ENCODE assay signal across 11 cellular contexts in the genomic region with DNA sequence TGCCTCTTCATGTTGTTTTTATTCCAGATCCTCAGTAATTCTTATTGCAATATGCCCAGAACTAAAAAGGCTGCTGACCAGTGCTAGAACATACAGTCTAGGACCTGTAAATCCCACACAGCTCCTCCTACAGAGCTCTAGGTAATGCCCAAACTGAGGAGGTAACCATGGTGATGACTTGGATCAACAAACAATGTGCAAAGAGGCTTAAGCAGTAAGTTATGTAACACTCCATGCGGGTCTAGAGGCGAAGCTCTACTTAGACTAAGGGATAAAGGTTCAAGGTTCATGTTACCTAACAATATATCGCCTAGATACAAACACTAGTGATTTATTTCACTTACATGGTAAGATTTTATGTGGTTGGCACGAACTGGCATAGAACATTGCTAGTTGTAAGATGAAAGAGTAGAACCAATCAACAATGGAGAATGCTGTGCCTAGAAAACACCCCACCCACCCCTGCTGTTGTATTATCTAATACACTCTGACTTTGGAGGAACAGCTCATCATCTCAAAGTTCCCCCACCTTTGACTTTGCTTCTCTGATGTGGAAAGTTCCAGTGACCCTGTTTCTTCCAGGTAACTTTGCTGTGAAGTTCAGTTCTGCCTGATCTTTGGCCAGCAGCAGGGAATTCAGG.
DNase-seq lines count a peak whose midpoint lies in the region; ATAC-seq, FAIRE-seq and TF ChIP-seq lines count a peak whose summit lies in the region.
"Had no signal": no experiment of that assay in that cellular context is flagged by ENCODE, and none has a peak within 500 bp of the region (broad histone marks: within the 10 kb centered on the region; RNA-seq: fewer than 3 reads in every experiment).

No MANE protein-coding gene starts in this region.

- no peak for TF ChIP-seq EP300 in GM12878 (IDR thresholded peaks at IDR 0.05; ENCODE audit: borderline replicate concordance in 1 of 2, control insufficient read depth in 1 of 2, low read depth in 2 of 2, low read length in 2 of 2)

- H3K4me3 ChIP-seq in GM12878 (no peak overlapping the region), right lobe of liver (no peak overlapping the region)

- no peaks in the 10 kb centered on the region for H3K4me1 ChIP-seq in GM12878 (ENCODE audit: control insufficient read depth, insufficient read depth, low read length)
- peaks cover 0 to 9% (median 1%) of the 10 kb centered on the region in 4 donors for H3K4me1 ChIP-seq in right lobe of liver

- WGBS in GM12878 (ENCODE audit: insufficient coverage, insufficient replicate concordance, low lambda C conversion rate, missing lambda C conversion rate): 8% methylated on average over 4 of the region's 4 CpGs
- 26% methylated on average over 4 of the region's 4 CpGs for WGBS in right lobe of liver (ENCODE audit: insufficient coverage, low coverage, low lambda C conversion rate, missing lambda C conversion rate)

- peaks cover 0 to 3% of the 10 kb centered on the region in 2 experiments; a peak in 2 of 4 replicates for H3K27me3 ChIP-seq in GM12878 (replicated peaks in 1 of 2; ENCODE audit: control insufficient read depth in 2 of 2, insufficient read depth in 2 of 2, low read length in 1 of 2)
- H3K27me3 ChIP-seq in right lobe of liver: no peaks in the 10 kb centered on the region

- ATAC-seq in GM12878: no peak
- peak; percentile 92 to 99 (median 94) for ATAC-seq in right lobe of liver
- no peak for ATAC-seq in HG03442 (IDR thresholded peaks at IDR 0.05; ENCODE audit: unreplicated experiment)
- ATAC-seq: HCT116 had no signal

- no peaks in the 10 kb centered on the region for H4K20me1 ChIP-seq in GM12878 (ENCODE audit: control insufficient read depth, insufficient read depth)

- DNase-seq in COLO668 (lab: John Stamatoyannopoulos, UW; ENCODE audit: unreplicated experiment) (peak; percentile 6), HuH-7.5 (ENCODE audit: low spot score) (peak; percentile 48), GM12878 (ENCODE audit: low read depth, low spot score) (no peak), right lobe of liver (no peak), HK-2 (ENCODE audit: unreplicated experiment) (no peak), retina (no peak), T-helper 1 cell (no peak)
- DNase-seq: activated CD4-positive, alpha-beta T cell treated with anti-CD3 and anti-CD28 coated beads, Interleukin-2, amount 10 ng/mL, durations not matched to agents 24 days and 14 days; NCI-H187 had no signal

- TF ChIP-seq CTCF in GM12878 (IDR thresholded peaks at IDR 0.05 in 2 of 3, conservative IDR thresholded peaks at IDR 0.05 in 1 of 3; ENCODE audit: control insufficient read depth in 2 of 3, extremely low read depth in 1 of 3, insufficient read depth in 1 of 3, low read depth in 3 of 3, low read length in 3 of 3): no peak
- no peak for TF ChIP-seq CTCF in right lobe of liver (IDR thresholded peaks at IDR 0.05)

- no peaks in the 10 kb centered on the region for H3K9me3 ChIP-seq in GM12878 (replicated peaks; ENCODE audit: control insufficient read depth, insufficient read depth, low read length)
- H3K9me3 ChIP-seq in right lobe of liver: no peaks in the 10 kb centered on the region

- H3K4me2 ChIP-seq in GM12878 (ENCODE audit: control insufficient read depth, insufficient read depth): no peak overlapping the region

- no TSS peak for BruUV-seq in GM12878 (replicated peaks; lab: Mats Ljungman, UMichigan)

- H3K27ac ChIP-seq in GM12878 (ENCODE audit: control insufficient read depth, insufficient read depth): no peak overlapping the region
- no peak overlapping the region for H3K27ac ChIP-seq in right lobe of liver

- no peak overlapping the region for H2AFZ ChIP-seq in GM12878 (ENCODE audit: control insufficient read depth, low read depth, low read length)

- CTCF ChIA-PET in GM12878 (lab: Yijun Ruan, JAX): interaction anchor here (0.7 kb wide), 1 partner anchor 55 kb away, joined by 3 read pairs; no protein-coding TSS in a partner anchor

- RAD21 ChIA-PET in GM12878 (lab: Charles Lee; ENCODE audit: unreplicated experiment): no interaction called here

- TF ChIP-seq RAD21 in GM12878 (IDR thresholded peaks at IDR 0.05; ENCODE audit: insufficient read depth, low read depth, low read length): no peak

- SMC1A ChIA-PET in GM12878 (lab: Charles Lee; ENCODE audit: uncharacterized antibody, unreplicated experiment): no interaction called here

- POLR2A ChIA-PET in GM12878 (lab: Charles Lee): no interaction called here

- FAIRE-seq in GM12878 (lab: Jason Lieb, UNC): peak; percentile 35

- H3K9ac ChIP-seq in GM12878 (ENCODE audit: control insufficient read depth, insufficient read depth, low read length): no peak overlapping the region

- in situ Hi-C loops in GM12878 (cut with MboI): no loop called here

- intact Hi-C loops in GM12878 (cut with micrococcal nuclease; ENCODE audit: unreplicated experiment): no loop called here
- intact Hi-C loops in right lobe of liver (cut with DNase I): no loop called here

- TF ChIP-seq POLR2A in GM12878 (IDR thresholded peaks at IDR 0.05; ENCODE audit: low read depth, low read length) (no peak), right lobe of liver (IDR thresholded peaks at IDR 0.05) (no peak)

- H3K79me2 ChIP-seq in GM12878 (ENCODE audit: control insufficient read depth, insufficient read depth, low read length): no peaks in the 10 kb centered on the region

- H3K36me3 ChIP-seq in GM12878 (ENCODE audit: control insufficient read depth in 2 of 2, insufficient read depth in 2 of 2, low read length in 1 of 2) (no peaks in the 10 kb centered on the region), right lobe of liver (no peaks in the 10 kb centered on the region)

TF ChIP-seq in GM12878, 131 proteins besides CTCF, POLR2A, EP300 and RAD21 (continues in another document):
- TF ChIP-seq, protein P1, sequence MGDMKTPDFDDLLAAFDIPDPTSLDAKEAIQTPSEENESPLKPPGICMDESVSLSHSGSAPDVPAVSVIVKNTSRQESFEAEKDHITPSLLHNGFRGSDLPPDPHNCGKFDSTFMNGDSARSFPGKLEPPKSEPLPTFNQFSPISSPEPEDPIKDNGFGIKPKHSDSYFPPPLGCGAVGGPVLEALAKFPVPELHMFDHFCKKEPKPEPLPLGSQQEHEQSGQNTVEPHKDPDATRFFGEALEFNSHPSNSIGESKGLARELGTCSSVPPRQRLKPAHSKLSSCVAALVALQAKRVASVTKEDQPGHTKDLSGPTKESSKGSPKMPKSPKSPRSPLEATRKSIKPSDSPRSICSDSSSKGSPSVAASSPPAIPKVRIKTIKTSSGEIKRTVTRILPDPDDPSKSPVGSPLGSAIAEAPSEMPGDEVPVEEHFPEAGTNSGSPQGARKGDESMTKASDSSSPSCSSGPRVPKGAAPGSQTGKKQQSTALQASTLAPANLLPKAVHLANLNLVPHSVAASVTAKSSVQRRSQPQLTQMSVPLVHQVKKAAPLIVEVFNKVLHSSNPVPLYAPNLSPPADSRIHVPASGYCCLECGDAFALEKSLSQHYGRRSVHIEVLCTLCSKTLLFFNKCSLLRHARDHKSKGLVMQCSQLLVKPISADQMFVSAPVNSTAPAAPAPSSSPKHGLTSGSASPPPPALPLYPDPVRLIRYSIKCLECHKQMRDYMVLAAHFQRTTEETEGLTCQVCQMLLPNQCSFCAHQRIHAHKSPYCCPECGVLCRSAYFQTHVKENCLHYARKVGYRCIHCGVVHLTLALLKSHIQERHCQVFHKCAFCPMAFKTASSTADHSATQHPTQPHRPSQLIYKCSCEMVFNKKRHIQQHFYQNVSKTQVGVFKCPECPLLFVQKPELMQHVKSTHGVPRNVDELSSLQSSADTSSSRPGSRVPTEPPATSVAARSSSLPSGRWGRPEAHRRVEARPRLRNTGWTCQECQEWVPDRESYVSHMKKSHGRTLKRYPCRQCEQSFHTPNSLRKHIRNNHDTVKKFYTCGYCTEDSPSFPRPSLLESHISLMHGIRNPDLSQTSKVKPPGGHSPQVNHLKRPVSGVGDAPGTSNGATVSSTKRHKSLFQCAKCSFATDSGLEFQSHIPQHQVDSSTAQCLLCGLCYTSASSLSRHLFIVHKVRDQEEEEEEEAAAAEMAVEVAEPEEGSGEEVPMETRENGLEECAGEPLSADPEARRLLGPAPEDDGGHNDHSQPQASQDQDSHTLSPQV (IDR thresholded peaks at IDR 0.05): no peak
- TF ChIP-seq ZNF24 (IDR thresholded peaks at IDR 0.05): no peak
- no peak for TF ChIP-seq SIX5 (IDR thresholded peaks at IDR 0.05; ENCODE audit: low read depth, low read length, severe bottlenecking)
- TF ChIP-seq, protein P2, sequence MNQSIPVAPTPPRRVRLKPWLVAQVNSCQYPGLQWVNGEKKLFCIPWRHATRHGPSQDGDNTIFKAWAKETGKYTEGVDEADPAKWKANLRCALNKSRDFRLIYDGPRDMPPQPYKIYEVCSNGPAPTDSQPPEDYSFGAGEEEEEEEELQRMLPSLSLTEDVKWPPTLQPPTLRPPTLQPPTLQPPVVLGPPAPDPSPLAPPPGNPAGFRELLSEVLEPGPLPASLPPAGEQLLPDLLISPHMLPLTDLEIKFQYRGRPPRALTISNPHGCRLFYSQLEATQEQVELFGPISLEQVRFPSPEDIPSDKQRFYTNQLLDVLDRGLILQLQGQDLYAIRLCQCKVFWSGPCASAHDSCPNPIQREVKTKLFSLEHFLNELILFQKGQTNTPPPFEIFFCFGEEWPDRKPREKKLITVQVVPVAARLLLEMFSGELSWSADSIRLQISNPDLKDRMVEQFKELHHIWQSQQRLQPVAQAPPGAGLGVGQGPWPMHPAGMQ (IDR thresholded peaks at IDR 0.05; ENCODE audit: borderline replicate concordance): no peak
- TF ChIP-seq HDAC2 (IDR thresholded peaks at IDR 0.05): no peak
- no peak for TF ChIP-seq MYB (IDR thresholded peaks at IDR 0.05; ENCODE audit: borderline replicate concordance, low read depth, low read length)
- no peak for TF ChIP-seq MEF2A (IDR thresholded peaks at IDR 0.05; ENCODE audit: insufficient read depth, low read depth, low read length)

Comparison
In these comparisons a context has a peak if more than half of its experiments do, and no peak if none do; other contexts are left out.
1. DNase-seq: peak in COLO668 (single experiment) and HuH-7.5 (single experiment); none in GM12878 (single experiment), right lobe of liver (0 of 3), HK-2 (single experiment), retina (single experiment) and T-helper 1 cell (0 of 5).
2. ATAC-seq: peak in right lobe of liver (4 of 4); none in GM12878 (single experiment) and HG03442 (single experiment).